Comparison of ENCODE assay signal across 8 cellular contexts in the genomic region with DNA sequence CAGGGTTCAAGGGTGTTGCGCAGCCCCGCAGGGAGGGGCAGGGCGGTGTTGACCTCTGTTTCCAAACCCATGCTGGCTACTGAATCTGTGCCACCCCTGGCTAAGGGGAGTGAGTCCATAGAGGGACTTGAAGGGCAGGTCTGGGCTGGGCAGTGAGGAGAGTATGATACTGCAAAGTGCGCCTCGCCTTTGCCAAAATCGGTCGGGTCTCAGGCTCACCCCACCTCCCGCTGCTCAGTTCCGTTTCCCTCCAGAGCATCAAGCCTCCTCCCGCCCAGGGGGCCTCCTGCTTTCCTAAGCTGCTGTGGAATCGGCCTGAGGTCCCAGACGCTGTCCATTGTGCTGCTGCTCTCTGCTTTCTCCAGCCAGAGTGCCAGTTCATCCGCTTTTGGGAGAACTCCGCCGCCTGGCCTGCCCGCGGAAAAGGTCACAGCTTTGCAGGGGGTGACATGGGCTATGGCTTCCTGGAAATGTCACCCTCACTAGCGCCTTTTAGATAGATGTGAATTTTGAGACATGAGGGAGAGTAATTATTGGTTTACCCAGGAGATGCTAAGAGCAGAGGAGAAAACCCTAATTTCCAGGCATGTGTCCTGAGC.
DNase-seq lines count a peak whose midpoint lies in the region; ATAC-seq, FAIRE-seq and TF ChIP-seq lines count a peak whose summit lies in the region.

No MANE protein-coding gene starts in this region.

- peak overlapping the region; percentile 79 to 96 (median 92) for H3K27ac ChIP-seq in gastroesophageal sphincter
- H3K27ac ChIP-seq in pancreas = peak overlapping the region in 2 of 4 donors; percentile 73 to 77

- peak overlapping the region; percentile 73 to 76 for H3K4me3 ChIP-seq in gastroesophageal sphincter
- H3K4me3 ChIP-seq in pancreas = peak overlapping the region; percentile 32 to 74 (median 60)

- H3K36me3 ChIP-seq in gastroesophageal sphincter (peaks cover 0 to 22% of the 10 kb centered on the region in 2 donors), pancreas (no peaks in the 10 kb centered on the region)

- TF ChIP-seq EP300 in gastroesophageal sphincter (IDR thresholded peaks at IDR 0.05) = no peak

- peak overlapping the region; percentile 85 for H3K4me3 Mint-ChIP-seq in activated naive CD4-positive, alpha-beta T cell treated with anti-CD3 and anti-CD28 coated beads for 36 hours

- H3K27ac Mint-ChIP-seq in activated naive CD4-positive, alpha-beta T cell treated with anti-CD3 and anti-CD28 coated beads for 36 hours = peak overlapping the region; percentile 89

- no peaks in the 10 kb centered on the region for H3K27me3 Mint-ChIP-seq in activated naive CD4-positive, alpha-beta T cell treated with anti-CD3 and anti-CD28 coated beads for 36 hours (ENCODE audit: low read depth)

- H3K9me3 ChIP-seq in gastroesophageal sphincter (no peaks in the 10 kb centered on the region), pancreas (no peaks in the 10 kb centered on the region)

- no peaks in the 10 kb centered on the region for H3K9me3 Mint-ChIP-seq in activated naive CD4-positive, alpha-beta T cell treated with anti-CD3 and anti-CD28 coated beads for 36 hours

- no peak for FAIRE-seq in pancreas (lab: Jason Lieb, UNC)

- DNase-seq in activated naive CD4-positive, alpha-beta T cell treated with anti-CD3 and anti-CD28 coated beads for 36 hours = no peak
- no peak for DNase-seq in activated naive CD4-positive, alpha-beta T cell treated with Interleukin-2 at 50 U/mL for 16 hours
- DNase-seq in activated CD8-positive, alpha-beta memory T cell treated with anti-CD3 and anti-CD28 coated beads, Interleukin-2, amount 50 U/mL, for 48 hours = peak; percentile 54
- DNase-seq in pancreas = peak in 2 of 6 donors; percentile 3 to 58
- DNase-seq in effector CD8-positive, alpha-beta T cell (lab: John Stamatoyannopoulos, UW) = no peak

- H3K27me3 ChIP-seq in gastroesophageal sphincter = no peaks in the 10 kb centered on the region
- no peaks in the 10 kb centered on the region for H3K27me3 ChIP-seq in pancreas

- ATAC-seq in HG03521 (IDR thresholded peaks at IDR 0.05; ENCODE audit: unreplicated experiment) (peak; percentile 0), gastroesophageal sphincter (no peak), pancreas (no peak), GM19452 (IDR thresholded peaks at IDR 0.05; ENCODE audit: unreplicated experiment) (no peak)

- H3K4me1 Mint-ChIP-seq in activated naive CD4-positive, alpha-beta T cell treated with anti-CD3 and anti-CD28 coated beads for 36 hours (ENCODE audit: low read depth) = peaks cover 16% of the 10 kb centered on the region

- intact Hi-C loops in activated naive CD4-positive, alpha-beta T cell treated with anti-CD3 and anti-CD28 coated beads for 36 hours (cut with micrococcal nuclease) = loop anchor here (5.0 to 10.0 kb wide), 2 partner anchors 1813 to 1870 kb away; a partner anchor contains a TSS
- intact Hi-C loops in pancreas (cut with DNase I) = no loop called here

- 0% methylated on average over 1 to 3 of the region's 18 CpGs for WGBS in gastroesophageal sphincter (ENCODE audit: low coverage in 1 of 2), 2 donors
- WGBS in pancreas, 2 donors = 5 to 7% methylated on average over 18 of the region's 18 CpGs

- CTCF ChIA-PET in activated naive CD4-positive, alpha-beta T cell treated with anti-CD3 and anti-CD28 coated beads for 36 hours (lab: Charles Lee) = no interaction called here

- H3K4me1 ChIP-seq in gastroesophageal sphincter = peaks cover 0 to 46% (median 10%) of the 10 kb centered on the region in 3 donors
- peaks cover 0 to 16% (median 0%) of the 10 kb centered on the region in 3 donors for H3K4me1 ChIP-seq in pancreas

- no peak for TF ChIP-seq POLR2A in gastroesophageal sphincter (IDR thresholded peaks at IDR 0.05)

- TF ChIP-seq CTCF in gastroesophageal sphincter (IDR thresholded peaks at IDR 0.05) = no peak
- no peak for TF ChIP-seq CTCF in pancreas (IDR thresholded peaks at IDR 0.05)

- peaks cover 27% of the 10 kb centered on the region for H3K36me3 Mint-ChIP-seq in activated naive CD4-positive, alpha-beta T cell treated with anti-CD3 and anti-CD28 coated beads for 36 hours (ENCODE audit: low read depth)
